In the genomic region with DNA sequence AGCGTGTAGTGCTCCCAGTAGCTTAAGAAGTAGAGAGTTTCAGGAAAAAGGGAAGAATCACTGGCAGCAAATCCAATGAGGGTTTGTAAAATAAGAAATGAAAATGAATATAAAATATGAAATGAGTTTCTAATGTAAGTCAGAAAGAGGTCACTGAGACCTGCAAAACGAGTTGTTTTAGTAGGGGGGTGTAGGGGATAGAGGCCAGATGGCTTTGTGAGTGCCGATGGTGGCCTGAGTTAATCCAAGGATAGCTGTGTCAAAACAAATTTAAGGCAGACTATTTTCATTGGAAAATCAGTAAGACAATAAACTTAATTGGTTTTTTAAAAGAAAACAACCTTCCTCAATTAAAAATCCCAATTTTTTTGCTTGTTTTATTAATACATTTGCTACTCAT, we compare ENCODE assay signal across 18 cellular contexts. TPM values are rescaled to one million over a fixed set of nuclear protein-coding genes. Genes with fewer than 3 reads are reported as not detected.
DNase-seq lines count a peak whose midpoint lies in the region; ATAC-seq, FAIRE-seq and TF ChIP-seq lines count a peak whose summit lies in the region.
"Had no signal": no experiment of that assay in that cellular context is flagged by ENCODE, and none has a peak within 500 bp of the region (broad histone marks: within the 10 kb centered on the region; RNA-seq: fewer than 3 reads in every experiment).

No MANE protein-coding gene starts in this region.

- H3K79me2 ChIP-seq in K562 (ENCODE audit: control insufficient read depth, insufficient read depth, low read length), result no peaks in the 10 kb centered on the region
- no peaks in the 10 kb centered on the region for H3K79me2 ChIP-seq in neural progenitor cell (ENCODE audit: low read depth)

- no peak for DNase-seq in K562 (ENCODE audit: extremely low read depth in 1 of 4, low spot score in 3 of 4)
- no peak for DNase-seq in left cardiac atrium
- DNase-seq in neural progenitor cell (ENCODE audit: low spot score), result no peak
- DNase-seq in stimulated activated CD4-positive, alpha-beta T cell treated with anti-CD3 and anti-CD28 coated beads, Interleukin-12 subunit alpha, Interleukin-12 subunit beta, amount 100 ng/mL, for 4 hours, result no peak
- DNase-seq in iPS-NIHi7 (ENCODE audit: extremely low spot score), result no peak
- no peak for DNase-seq in prostate gland (ENCODE audit: low spot score)
- DNase-seq: Caco-2; CD4-positive, alpha-beta memory T cell; GOT3; HCEC 1CT; IMR-90; MM.1S; NCI-H510A had no signal

- H2AFZ ChIP-seq in K562 (ENCODE audit: low read depth, low read length) (0 out of 2 replicates have a peak overlapping the region, but pooled peaks have one; percentile 22), neural progenitor cell (replicated peaks) (no peak overlapping the region)

- H3K27ac Mint-ChIP-seq in neural progenitor cell, result no peak overlapping the region
- H3K27ac Mint-ChIP-seq: CD4-positive, alpha-beta memory T cell had no signal

- ATAC-seq in K562, result no peak
- peak; percentile 51 to 54 for ATAC-seq in left cardiac atrium
- no peak for ATAC-seq in HG02981 (IDR thresholded peaks at IDR 0.05; ENCODE audit: unreplicated experiment)

- H3K9me3 ChIP-seq in K562 (replicated peaks; ENCODE audit: control insufficient read depth, insufficient read depth, low read depth, low read length) (no peaks in the 10 kb centered on the region), neural progenitor cell (ENCODE audit: low read depth) (no peaks in the 10 kb centered on the region), prostate gland (no peaks in the 10 kb centered on the region)
- H3K9me3 ChIP-seq: Caco-2, SJSA1 had no signal

- H3K27me3 ChIP-seq in K562 (ENCODE audit: control insufficient read depth in 2 of 2, insufficient read depth in 2 of 2, low read length in 2 of 2) (no peaks in the 10 kb centered on the region), neural progenitor cell (no peaks in the 10 kb centered on the region), prostate gland (replicated peaks; ENCODE audit: insufficient read depth) (no peaks in the 10 kb centered on the region)
- H3K27me3 ChIP-seq: SJSA1 had no signal

- intact Hi-C loops in K562 (cut with micrococcal nuclease), result no loop called here
- intact Hi-C loops in left cardiac atrium (cut with DNase I), result no loop called here
- intact Hi-C loops in prostate gland (cut with DNase I), result no loop called here

- no peak overlapping the region for H3K27ac ChIP-seq in K562 (ENCODE audit: extremely low read depth, low read depth, low read length)
- H3K27ac ChIP-seq in neural progenitor cell, result no peak overlapping the region
- H3K27ac ChIP-seq in prostate gland, result no peak overlapping the region
- H3K27ac ChIP-seq: KMS-11, SJSA1 had no signal

- H3K36me3 Mint-ChIP-seq in neural progenitor cell, result no peaks in the 10 kb centered on the region
- H3K36me3 Mint-ChIP-seq: CD4-positive, alpha-beta memory T cell had no signal

- H3K27me3 Mint-ChIP-seq in neural progenitor cell (ENCODE audit: insufficient read depth, low read depth), result no peaks in the 10 kb centered on the region

- H3K4me1 ChIP-seq in K562 (replicated peaks in 1 of 2; ENCODE audit: control insufficient read depth in 2 of 2, insufficient read depth in 2 of 2, low read length in 2 of 2) (no peaks in the 10 kb centered on the region; a peak in 1 of 5 replicates), neural progenitor cell (peaks cover 14% of the 10 kb centered on the region), prostate gland (replicated peaks) (no peaks in the 10 kb centered on the region)
- H3K4me1 ChIP-seq: Caco-2, SJSA1 had no signal

- BruUV-seq in K562 (replicated peaks; lab: Mats Ljungman, UMichigan), result no TSS peak

- in situ Hi-C loops in K562 (cut with MboI), result no loop called here

- no peak for TF ChIP-seq EP300 in K562 (IDR thresholded peaks at IDR 0.05; ENCODE audit: low read length)

- POLR2A ChIA-PET in K562 (lab: Yijun Ruan, JAX), result interaction anchor here (0.7 to 1.2 kb wide), 2 partner anchors 11 to 28 kb away, joined by 3 read pairs; no protein-coding TSS in a partner anchor

- no peak for FAIRE-seq in K562 (lab: Jason Lieb, UNC)
- FAIRE-seq: G401.6 had no signal

- TF ChIP-seq CTCF in K562 (IDR thresholded peaks at IDR 0.05 in 2 of 3, conservative IDR thresholded peaks at IDR 0.05 in 1 of 3; ENCODE audit: insufficient read depth in 2 of 3, low read depth in 1 of 3, low read length in 3 of 3), result no peak
- TF ChIP-seq CTCF in neural progenitor cell (IDR thresholded peaks at IDR 0.05), result no peak
- no peak for TF ChIP-seq CTCF in prostate gland (IDR thresholded peaks at IDR 0.05)

- no peak overlapping the region for H3K4me2 ChIP-seq in K562 (ENCODE audit: insufficient read depth, low read length)
- peak overlapping the region; percentile 54 for H3K4me2 ChIP-seq in neural progenitor cell
- H3K4me2 ChIP-seq: KMS-11 had no signal

- no peak overlapping the region for H3K4me3 ChIP-seq in K562
- H3K4me3 ChIP-seq in neural progenitor cell, result no peak overlapping the region
- no peak overlapping the region for H3K4me3 ChIP-seq in prostate gland
- H3K4me3 ChIP-seq: SJSA1 had no signal

- no peaks in the 10 kb centered on the region for H4K20me1 ChIP-seq in K562 (replicated peaks; ENCODE audit: control insufficient read depth, insufficient read depth, low read length)
- H4K20me1 ChIP-seq in neural progenitor cell (ENCODE audit: low read depth), result no peaks in the 10 kb centered on the region

- CTCF ChIA-PET in K562 (lab: Yijun Ruan, JAX; ENCODE audit: low intra/inter-chr PET ratio), result no interaction called here

- no peak overlapping the region for H3K9ac ChIP-seq in K562 (ENCODE audit: insufficient read depth in 1 of 2, low read depth in 2 of 2, low read length in 2 of 2)
- no peak overlapping the region for H3K9ac ChIP-seq in neural progenitor cell
- H3K9ac ChIP-seq: KMS-11 had no signal

- no peak overlapping the region for H3K4me3 Mint-ChIP-seq in neural progenitor cell
- H3K4me3 Mint-ChIP-seq: CD4-positive, alpha-beta memory T cell had no signal

- H3K4me1 Mint-ChIP-seq in neural progenitor cell, result peaks cover 8% of the 10 kb centered on the region
- H3K4me1 Mint-ChIP-seq: CD4-positive, alpha-beta memory T cell had no signal

- H3K36me3 ChIP-seq in K562 (ENCODE audit: control insufficient read depth, insufficient read depth, low read length) (no peaks in the 10 kb centered on the region), neural progenitor cell (no peaks in the 10 kb centered on the region), prostate gland (no peaks in the 10 kb centered on the region)
- H3K36me3 ChIP-seq: SJSA1 had no signal

- no peaks in the 10 kb centered on the region for H3K9me3 Mint-ChIP-seq in neural progenitor cell
- H3K9me3 Mint-ChIP-seq: CD4-positive, alpha-beta memory T cell had no signal

- 25% methylated on average over 3 of the region's 3 CpGs for WGBS in K562 (ENCODE audit: insufficient coverage, low coverage, missing lambda C conversion rate)
- WGBS in prostate gland, result 49% methylated on average over 3 of the region's 3 CpGs

- no peaks in the 10 kb centered on the region for H3K9me1 ChIP-seq in K562 (ENCODE audit: control insufficient read depth, insufficient read depth, low read length)

- TF ChIP-seq POLR2A in K562 (conservative IDR thresholded peaks at IDR 0.05), result no peak
- TF ChIP-seq POLR2A in prostate gland (IDR thresholded peaks at IDR 0.05), result no peak

- no peaks in the 10 kb centered on the region for H3F3A ChIP-seq in neural progenitor cell (ENCODE audit: low read depth)

- no peak for TF ChIP-seq RAD21 in K562 (CRISPR knock-in tag; conservative IDR thresholded peaks at IDR 0.05 in 1 of 2, IDR thresholded peaks at IDR 0.05 in 1 of 2)

RNA-seq across cellular contexts. Expression of a gene that starts 0.7 kb away (rescaled TPM):
- total RNA-seq in K562 (2011; cell fraction: chromatin; rRNA removed; ENCODE audit: low replicate concordance), result not detected in 2 replicates
- total RNA-seq in K562 (2011; cell fraction: nucleolus; rRNA removed), result not detected in 2 replicates
- total RNA-seq in K562 (2011; cell fraction: nucleoplasm; rRNA removed), result not detected in 2 replicates
- total RNA-seq in K562 (2014; rRNA removed) (not detected in 2 replicates), K562 (2014; rRNA removed; fragmentation: Illumina TruSeq; extraction: Trizol) (0.03 TPM in 1 of 2 replicates, not detected in the other), K562 (2015; rRNA removed; fragmentation: Illumina TruSeq; extraction: Trizol) (0.04 and 0.19 TPM in 2 replicates), K562 (2021) (0.04 TPM in 1 of 2 replicates, not detected in the other), left cardiac atrium (10 to 100 TPM; 18.9 to 34.3 TPM), neural progenitor cell (ENCODE audit: low replicate concordance) (not detected in 2 replicates), prostate gland (1 to 10 TPM in 1 of 2 donors, not detected in 1; 1.1 TPM)
- polyA plus RNA-seq in K562 (2011; rRNA removed) (not detected in 2 replicates), K562 (2014; fragmentation: Illumina TruSeq; extraction: Trizol) (0.03 and 0.04 TPM in 2 replicates), K562 (2014; fragmentation: Nextera tagmentation; extraction: Ambion mirVana) (under 1 TPM; 0.03 to 0.14 TPM), K562 (2014; rRNA removed) (0.11 and 0.12 TPM in 2 replicates)
- not detected in 2 replicates for polyA plus RNA-seq in K562 (2011; cell fraction: cytosol; rRNA removed)
- polyA plus RNA-seq in K562 (2011; cell fraction: nucleus; rRNA removed), result not detected in 2 replicates
- polyA plus RNA-seq in K562 (2012), result 0.09 and 1.3 TPM in 2 replicates
- not detected in 2 replicates for polyA minus RNA-seq in K562 (2011; rRNA and poly(A)+ RNA removed)
- polyA minus RNA-seq in K562 (2011; cell fraction: cytosol; rRNA and poly(A)+ RNA removed), result not detected in 2 replicates
- polyA minus RNA-seq in K562 (2011; cell fraction: nucleus; rRNA and poly(A)+ RNA removed), result not detected in 2 replicates
- total RNA-seq: A673; Caco-2; CD4-positive, alpha-beta memory T cell; IMR-90 had no signal
- polyA plus RNA-seq: IMR-90 had no signal

RNA-seq across cellular contexts. Expression of a gene that starts 43.3 kb away (rescaled TPM):
- 25.5 and 92.7 TPM in 2 replicates for total RNA-seq in K562 (2011; cell fraction: chromatin; rRNA removed; ENCODE audit: low replicate concordance)
- total RNA-seq in K562 (2011; cell fraction: nucleolus; rRNA removed), result 20.7 and 22.5 TPM in 2 replicates
- 62.4 and 97.6 TPM in 2 replicates for total RNA-seq in K562 (2011; cell fraction: nucleoplasm; rRNA removed)
- 187 and 199 TPM in 2 replicates for total RNA-seq in K562 (2014; rRNA removed)
- total RNA-seq in K562 (2014; rRNA removed; fragmentation: Illumina TruSeq; extraction: Trizol), result 377 and 418 TPM in 2 replicates
- total RNA-seq in K562 (2015; rRNA removed; fragmentation: Illumina TruSeq; extraction: Trizol), result 324 and 363 TPM in 2 replicates
- 244 and 267 TPM in 2 replicates for total RNA-seq in K562 (2021)
- polyA plus RNA-seq in K562 (2011; rRNA removed), result 85.5 and 155 TPM in 2 replicates
- 4.9 and 17.7 TPM in 2 replicates for polyA plus RNA-seq in K562 (2011; cell fraction: cytosol; rRNA removed)
- polyA plus RNA-seq in K562 (2011; cell fraction: nucleus; rRNA removed), result 25.9 and 32.6 TPM in 2 replicates
- polyA plus RNA-seq in K562 (2012), result 154 and 254 TPM in 2 replicates
- 257 and 269 TPM in 2 replicates for polyA plus RNA-seq in K562 (2014; fragmentation: Illumina TruSeq; extraction: Trizol)
- polyA plus RNA-seq in K562 (2014; fragmentation: Nextera tagmentation; extraction: Ambion mirVana), result 100 to 1,000 TPM; 669 to 677 TPM
- polyA plus RNA-seq in K562 (2014; rRNA removed), result 245 and 254 TPM in 2 replicates
- 59.6 and 72.6 TPM in 2 replicates for polyA minus RNA-seq in K562 (2011; rRNA and poly(A)+ RNA removed)
- 41.1 and 61.1 TPM in 2 replicates for polyA minus RNA-seq in K562 (2011; cell fraction: cytosol; rRNA and poly(A)+ RNA removed)
- 65.4 and 83.4 TPM in 2 replicates for polyA minus RNA-seq in K562 (2011; cell fraction: nucleus; rRNA and poly(A)+ RNA removed)
- 100 to 1,000 TPM; 240 to 283 TPM for total RNA-seq in left cardiac atrium
- 62.8 and 118 TPM in 2 replicates for total RNA-seq in neural progenitor cell (ENCODE audit: low replicate concordance)
- total RNA-seq in prostate gland, result 10 to 100 TPM; 53.3 to 65.8 TPM

RNA-seq across cellular contexts. Expression of a gene that starts 54.8 kb away (rescaled TPM):
- not detected in 2 replicates for total RNA-seq in K562 (2011; cell fraction: chromatin; rRNA removed; ENCODE audit: low replicate concordance)
- total RNA-seq in K562 (2011; cell fraction: nucleolus; rRNA removed), result not detected in 2 replicates
- total RNA-seq in K562 (2011; cell fraction: nucleoplasm; rRNA removed), result not detected in 2 replicates
- not detected in 2 replicates for total RNA-seq in K562 (2014; rRNA removed)
- not detected in 2 replicates for total RNA-seq in K562 (2014; rRNA removed; fragmentation: Illumina TruSeq; extraction: Trizol)
- total RNA-seq in K562 (2015; rRNA removed; fragmentation: Illumina TruSeq; extraction: Trizol), result not detected in 2 replicates
- total RNA-seq in K562 (2021), result 0.13 TPM in 1 of 2 replicates, not detected in the other
- not detected in 2 replicates for polyA plus RNA-seq in K562 (2011; rRNA removed)
- polyA plus RNA-seq in K562 (2011; cell fraction: cytosol; rRNA removed), result not detected in 2 replicates
- not detected in 2 replicates for polyA plus RNA-seq in K562 (2011; cell fraction: nucleus; rRNA removed)
- polyA plus RNA-seq in K562 (2012), result 0.08 TPM in 2 replicates
- polyA plus RNA-seq in K562 (2014; fragmentation: Illumina TruSeq; extraction: Trizol), result not detected in 2 replicates
- polyA plus RNA-seq in K562 (2014; fragmentation: Nextera tagmentation; extraction: Ambion mirVana), result under 1 TPM in 1 of 2 experiments, not detected in 1; 0.04 TPM
- not detected in 2 replicates for polyA plus RNA-seq in K562 (2014; rRNA removed)
- not detected in 2 replicates for polyA minus RNA-seq in K562 (2011; rRNA and poly(A)+ RNA removed)
- not detected in 2 replicates for polyA minus RNA-seq in K562 (2011; cell fraction: cytosol; rRNA and poly(A)+ RNA removed)
- not detected in 2 replicates for polyA minus RNA-seq in K562 (2011; cell fraction: nucleus; rRNA and poly(A)+ RNA removed)
- total RNA-seq in left cardiac atrium, result 100 to 1,000 TPM; 220 to 376 TPM
- total RNA-seq in neural progenitor cell (ENCODE audit: low replicate concordance), result not detected in 2 replicates
- total RNA-seq in prostate gland, result 1 to 10 TPM in 1 of 2 donors, not detected in 1; 4.6 TPM
- total RNA-seq: A673; Caco-2; CD4-positive, alpha-beta memory T cell; IMR-90; SJSA1 had no signal
- polyA plus RNA-seq: IMR-90 had no signal

Comparison
In these comparisons a context has a peak if more than half of its experiments do, and no peak if none do; other contexts are left out.
1. ATAC-seq: peak in left cardiac atrium (2 of 2); none in K562 (single experiment) and HG02981 (single experiment).
2. RNA of a gene that starts 0.7 kb away (total RNA-seq): 18.9 to 34.3 TPM in left cardiac atrium; 1.1 TPM in prostate gland, 0.03 to 0.19 TPM in K562 and not detected in neural progenitor cell; every median in the first group is over 4 times any median in the second.
3. RNA of a gene that starts 54.8 kb away (total RNA-seq): 220 to 376 TPM in left cardiac atrium; 4.6 TPM in prostate gland, 0.13 TPM in K562 and not detected in neural progenitor cell; every median in the first group is over 10 times any median in the second.